Comparison of ENCODE assay signal across 27 cellular contexts in the genomic region with DNA sequence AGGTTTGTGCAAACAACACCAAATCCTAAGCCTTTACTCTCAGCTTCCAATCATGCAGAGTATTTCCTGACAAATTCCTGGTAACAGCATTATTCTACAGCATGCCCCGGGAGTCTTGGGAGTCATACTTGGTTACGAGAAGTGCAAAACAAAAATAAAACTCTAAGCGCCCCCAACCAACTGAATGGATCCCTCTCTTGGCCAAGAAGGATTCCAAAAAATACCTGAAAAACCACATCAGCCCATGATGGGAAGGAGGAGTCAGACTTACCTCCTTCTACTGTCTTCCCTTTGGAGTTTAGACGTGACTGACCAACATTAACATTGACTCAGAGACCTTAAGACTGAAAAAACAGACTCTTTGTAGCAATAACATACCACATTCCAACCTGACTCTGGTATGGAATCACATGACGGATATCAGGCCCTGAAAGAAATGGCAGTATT. TPM values are rescaled to one million over a fixed set of nuclear protein-coding genes. Genes with fewer than 3 reads are reported as not detected.
DNase-seq lines count a peak whose midpoint lies in the region; ATAC-seq, FAIRE-seq and TF ChIP-seq lines count a peak whose summit lies in the region.
"Had no signal": no experiment of that assay in that cellular context is flagged by ENCODE, and none has a peak within 500 bp of the region (broad histone marks: within the 10 kb centered on the region; RNA-seq: fewer than 3 reads in every experiment).

No MANE protein-coding gene starts in this region.

- no peaks in the 10 kb centered on the region for H4K20me1 ChIP-seq in MM.1S (ENCODE audit: insufficient read depth, low read length)
- H4K20me1 ChIP-seq in endothelial cell of umbilical vein (replicated peaks; ENCODE audit: control insufficient read depth, extremely low read depth, insufficient read depth, low read length) = no peaks in the 10 kb centered on the region

- peaks cover 20% of the 10 kb centered on the region for H3K36me3 Mint-ChIP-seq in nephron (ENCODE audit: low read depth)
- peaks cover 2% of the 10 kb centered on the region for H3K36me3 Mint-ChIP-seq in activated T-cell treated with anti-CD3 and anti-CD28 coated beads, Interleukin-2, amount 50 U/mL, for 4 hours (ENCODE audit: insufficient read depth)

- H3K27ac ChIP-seq in MM.1S (ENCODE audit: low read length) (peak overlapping the region; percentile 91; the same call in 1 of the 2 replicates), endothelial cell of umbilical vein (ENCODE audit: insufficient read depth, low read depth, low read length) (peak overlapping the region; percentile 53)
- H3K27ac ChIP-seq: prostate gland, RWPE1 had no signal

- peak overlapping the region; percentile 55 to 82 (median 63) for H3K27ac Mint-ChIP-seq in nephron
- H3K27ac Mint-ChIP-seq: CD8-positive, alpha-beta memory T cell; memory B cell; natural killer cell had no signal

- H3K9me1 ChIP-seq in endothelial cell of umbilical vein (replicated peaks; ENCODE audit: control insufficient read depth, extremely low read depth, insufficient read depth, low read length) = no peaks in the 10 kb centered on the region

- H3K9ac ChIP-seq in MM.1S (ENCODE audit: low read length) (peak overlapping the region; percentile 27), endothelial cell of umbilical vein (replicated peaks; ENCODE audit: extremely low read depth, insufficient read depth, low read length) (peak overlapping the region; percentile 24)

- H3K4me2 ChIP-seq in MM.1S (ENCODE audit: low read depth, low read length) = peak overlapping the region; percentile 66
- H3K4me2 ChIP-seq in endothelial cell of umbilical vein (ENCODE audit: insufficient read depth, low read length) = peak overlapping the region; percentile 61

- peaks cover 21% of the 10 kb centered on the region for H3F3A ChIP-seq in MM.1S (ENCODE audit: insufficient read depth, low read length)

- BruUV-seq in endothelial cell of umbilical vein (replicated peaks; lab: Mats Ljungman, UMichigan) = no TSS peak

- peaks cover 49% of the 10 kb centered on the region for H3K4me1 ChIP-seq in MM.1S (ENCODE audit: low read length)
- H3K4me1 ChIP-seq in endothelial cell of umbilical vein (ENCODE audit: control insufficient read depth, extremely low read depth, insufficient read depth, low read length) = peaks cover 27% of the 10 kb centered on the region
- H3K4me1 ChIP-seq: esophagus squamous epithelium, prostate gland had no signal

- no peak overlapping the region for H2AFZ ChIP-seq in MM.1S (ENCODE audit: low read length)
- H2AFZ ChIP-seq in endothelial cell of umbilical vein (ENCODE audit: low read depth, low read length) = no peak overlapping the region

- H3K9me3 ChIP-seq in MM.1S (replicated peaks; ENCODE audit: insufficient read depth, low read length) = no peaks in the 10 kb centered on the region
- no peaks in the 10 kb centered on the region for H3K9me3 ChIP-seq in endothelial cell of umbilical vein (replicated peaks; ENCODE audit: control insufficient read depth, insufficient read depth, low read length)
- H3K9me3 ChIP-seq: prostate gland had no signal

- dilution Hi-C loops in endothelial cell of umbilical vein (cut with MboI; ENCODE audit: extremely low pct_ligation_motif_present, low sequenced_read_pairs) = no loop called here

- H3K27me3 ChIP-seq in MM.1S (replicated peaks; ENCODE audit: insufficient read depth, low read length) (no peaks in the 10 kb centered on the region), endothelial cell of umbilical vein (ENCODE audit: control insufficient read depth in 2 of 2, insufficient read depth in 2 of 2, low read length in 2 of 2) (no peaks in the 10 kb centered on the region)
- H3K27me3 ChIP-seq: esophagus squamous epithelium had no signal

- peak overlapping the region in 1 of 3 experiments; percentile 4 for H3K4me3 Mint-ChIP-seq in nephron
- H3K4me3 Mint-ChIP-seq in activated T-cell treated with anti-CD3 and anti-CD28 coated beads, Interleukin-2, amount 50 U/mL, for 4 hours = no peak overlapping the region
- H3K4me3 Mint-ChIP-seq: CD8-positive, alpha-beta memory T cell; central memory CD8-positive, alpha-beta T cell; memory B cell; natural killer cell had no signal

- peaks cover 23% of the 10 kb centered on the region for H3K4me1 Mint-ChIP-seq in nephron
- no peaks in the 10 kb centered on the region for H3K4me1 Mint-ChIP-seq in activated T-cell treated with anti-CD3 and anti-CD28 coated beads, Interleukin-2, amount 50 U/mL, for 4 hours (ENCODE audit: low read depth)
- H3K4me1 Mint-ChIP-seq: CD8-positive, alpha-beta memory T cell; central memory CD8-positive, alpha-beta T cell; memory B cell; natural killer cell had no signal

- H3K36me3 ChIP-seq in MM.1S (replicated peaks; ENCODE audit: insufficient read depth, low read length) = no peaks in the 10 kb centered on the region
- H3K36me3 ChIP-seq in endothelial cell of umbilical vein (ENCODE audit: control insufficient read depth in 2 of 2, extremely low read depth in 1 of 2, insufficient read depth in 2 of 2, low read length in 2 of 2) = no peaks in the 10 kb centered on the region
- H3K36me3 ChIP-seq: esophagus squamous epithelium, prostate gland had no signal

- TF ChIP-seq CTCF in MM.1S (IDR thresholded peaks at IDR 0.05; ENCODE audit: low read length) (no peak), endothelial cell of umbilical vein (IDR thresholded peaks at IDR 0.05; ENCODE audit: extremely low read depth in 1 of 2, insufficient read depth in 1 of 2, low read depth in 1 of 2, low read length in 2 of 2) (no peak), nephron (IDR thresholded peaks at IDR 0.05; ENCODE audit: unreplicated experiment in 3 of 3) (no peak)

- FAIRE-seq in endothelial cell of umbilical vein (lab: Jason Lieb, UNC) = peak; percentile 71
- FAIRE-seq: keratinocyte, small intestine, urothelium cell line had no signal

- H3K9me2 ChIP-seq in MM.1S (replicated peaks; ENCODE audit: insufficient read depth, low read length) = no peaks in the 10 kb centered on the region

- intact Hi-C loops in endothelial cell of umbilical vein (cut with micrococcal nuclease) = loop anchor here (1.0 to 10.0 kb wide), 4 partner anchors 30 to 1490 kb away; a partner anchor contains a TSS

- H3K4me3 ChIP-seq in MM.1S (ENCODE audit: low read length) = no peak overlapping the region
- H3K4me3 ChIP-seq in endothelial cell of umbilical vein (replicated peaks in 1 of 3; ENCODE audit: insufficient read depth in 1 of 3, low read depth in 1 of 3, low read length in 3 of 3) = no peak overlapping the region
- H3K4me3 ChIP-seq: esophagus squamous epithelium, prostate gland had no signal

- H3K79me2 ChIP-seq in MM.1S (ENCODE audit: low read length) = no peaks in the 10 kb centered on the region
- H3K79me2 ChIP-seq in endothelial cell of umbilical vein (ENCODE audit: control insufficient read depth, insufficient read depth, low read length) = no peaks in the 10 kb centered on the region

- DNase-seq in AG20443 (ENCODE audit: low spot score) (peak; percentile 52), MM.1S (no peak), endothelial cell of umbilical vein (ENCODE audit: low read depth, low spot score) (peak; percentile 74), NCI-H226 (no peak), NCI-H1092 (lab: John Stamatoyannopoulos, UW) (no peak)
- DNase-seq in activated T-cell treated with anti-CD3 and anti-CD28 coated beads, Interleukin-2, amount 50 U/mL, for 4 hours = no peak
- DNase-seq: ACHN; activated CD4-positive, alpha-beta T cell treated with anti-CD3 and anti-CD28 coated beads, Interleukin-2, amount 50 U/mL, for 1 hour; activated CD8-positive, alpha-beta memory T cell treated with anti-CD3 and anti-CD28 coated beads, Interleukin-2, amount 50 U/mL, for 4 hours; activated effector memory CD4-positive, alpha-beta T cell treated with Interleukin-2 at 50 U/mL for 16 hours; CD8-positive, alpha-beta memory T cell; effector CD8-positive, alpha-beta T cell; esophagus squamous epithelium; MV-4-11; natural killer cell; NCI-H510A; small intestine; stimulated activated CD4-positive, alpha-beta T cell treated with anti-CD3 and anti-CD28 coated beads, Interleukin-4, amount 100 ng/mL, for 4 hours had no signal

- ATAC-seq in activated T-cell treated with anti-CD3 and anti-CD28 coated beads, Interleukin-2, amount 50 U/mL, for 4 hours = no peak
- no peak for ATAC-seq in HG02870 (IDR thresholded peaks at IDR 0.05; ENCODE audit: unreplicated experiment)
- ATAC-seq: HCT116, natural killer cell had no signal

- POLR2A ChIA-PET in endothelial cell of umbilical vein (lab: Charles Lee) = no interaction called here

- TF ChIP-seq POLR2A in endothelial cell of umbilical vein (IDR thresholded peaks at IDR 0.05; ENCODE audit: low read depth, low read length) = no peak

- H3K27me3 Mint-ChIP-seq in nephron (ENCODE audit: low read depth) = no peaks in the 10 kb centered on the region
- no peaks in the 10 kb centered on the region for H3K27me3 Mint-ChIP-seq in activated T-cell treated with anti-CD3 and anti-CD28 coated beads, Interleukin-2, amount 50 U/mL, for 4 hours (ENCODE audit: low read depth)

- H3K9me3 Mint-ChIP-seq in nephron = peaks cover 31% of the 10 kb centered on the region
- H3K9me3 Mint-ChIP-seq in activated T-cell treated with anti-CD3 and anti-CD28 coated beads, Interleukin-2, amount 50 U/mL, for 4 hours = peaks cover 17% of the 10 kb centered on the region

- CTCF ChIA-PET in endothelial cell of umbilical vein (lab: Charles Lee) = interaction anchor here (0.6 to 2.2 kb wide), 2 partner anchors 24 to 89 kb away, joined by 3 to 6 read pairs; no protein-coding TSS in a partner anchor

RNA-seq across cellular contexts. Expression of a gene that starts 30.7 kb away (rescaled TPM):
- 0.07 and 0.09 TPM in 2 replicates for total RNA-seq in endothelial cell of umbilical vein
- polyA plus RNA-seq in endothelial cell of umbilical vein = 0.03 and 0.04 TPM in 2 replicates
- polyA plus RNA-seq in endothelial cell of umbilical vein (2011; cell fraction: cytosol; rRNA removed) = 0.01 and 0.04 TPM in 2 replicates
- 0.04 TPM in 1 of 2 replicates, not detected in the other for polyA plus RNA-seq in endothelial cell of umbilical vein (2011; cell fraction: nucleus; rRNA removed)
- 0.04 TPM in 2 replicates for polyA plus RNA-seq in endothelial cell of umbilical vein (2012)
- 0.05 and 0.13 TPM in 2 replicates for polyA minus RNA-seq in endothelial cell of umbilical vein
- polyA minus RNA-seq in endothelial cell of umbilical vein (2011; cell fraction: cytosol; rRNA and poly(A)+ RNA removed) = 0.31 TPM
- polyA minus RNA-seq in endothelial cell of umbilical vein (2011; cell fraction: nucleus; rRNA and poly(A)+ RNA removed) = 0.10 TPM in 1 of 2 replicates, not detected in the other
- total RNA-seq in activated T-cell treated with anti-CD3 and anti-CD28 coated beads, Interleukin-2, amount 50 U/mL, for 4 hours = not detected
- total RNA-seq: CD8-positive, alpha-beta memory T cell had no signal
- polyA plus RNA-seq: CD8-positive, alpha-beta memory T cell had no signal

RNA-seq across cellular contexts. Expression of a gene that starts 50.6 kb away (rescaled TPM):
- total RNA-seq in endothelial cell of umbilical vein = 12.6 and 15.3 TPM in 2 replicates
- polyA plus RNA-seq in endothelial cell of umbilical vein = 6.4 and 10.2 TPM in 2 replicates
- 7.1 and 9.1 TPM in 2 replicates for polyA plus RNA-seq in endothelial cell of umbilical vein (2011; cell fraction: cytosol; rRNA removed)
- 4.7 and 5.0 TPM in 2 replicates for polyA plus RNA-seq in endothelial cell of umbilical vein (2011; cell fraction: nucleus; rRNA removed)
- polyA plus RNA-seq in endothelial cell of umbilical vein (2012) = 18.3 and 25.7 TPM in 2 replicates
- 4.9 and 11.7 TPM in 2 replicates for polyA minus RNA-seq in endothelial cell of umbilical vein
- polyA minus RNA-seq in endothelial cell of umbilical vein (2011; cell fraction: cytosol; rRNA and poly(A)+ RNA removed) = 3.9 TPM
- polyA minus RNA-seq in endothelial cell of umbilical vein (2011; cell fraction: nucleus; rRNA and poly(A)+ RNA removed) = 3.3 and 3.5 TPM in 2 replicates
- total RNA-seq in activated T-cell treated with anti-CD3 and anti-CD28 coated beads, Interleukin-2, amount 50 U/mL, for 4 hours = 10 to 100 TPM; 27.2 to 29.7 (median 28.5) TPM

Comparison
In these comparisons a context has a peak if more than half of its experiments do, and no peak if none do; other contexts are left out.
1. DNase-seq: peak in AG20443 (single experiment) and endothelial cell of umbilical vein (single experiment); none in MM.1S (single experiment), activated T-cell treated with anti-CD3 and anti-CD28 coated beads, Interleukin-2, amount 50 U/mL, for 4 hours (single experiment), NCI-H226 (single experiment) and NCI-H1092 (single experiment).